13 cellular contexts compared by ENCODE assay signal in genomic region chr12:80580254-80580653, GRCh38.
DNase-seq lines count a peak whose midpoint lies in the region; ATAC-seq and TF ChIP-seq lines count a peak whose summit lies in the region.
"Had no signal": no experiment of that assay in that cellular context is flagged by ENCODE, and none has a peak within 500 bp of the region (broad histone marks: within the 10 kb centered on the region; RNA-seq: fewer than 3 reads in every experiment).

No MANE protein-coding gene starts in this region.

- no peaks in the 10 kb centered on the region for H3K9me3 ChIP-seq in hepatocyte (ENCODE audit: low read depth)
- H3K9me3 ChIP-seq: right lobe of liver had no signal

- H3K27ac ChIP-seq in ACC112 (ENCODE audit: low read depth, low read length) (peak overlapping the region; percentile 98), hepatocyte (peak overlapping the region; percentile 4)
- H3K27ac ChIP-seq: right lobe of liver, VCaP had no signal

- H4K20me1 ChIP-seq in hepatocyte (ENCODE audit: insufficient read depth, poor library complexity, severe bottlenecking), result no peaks in the 10 kb centered on the region

- in situ Hi-C loops in astrocyte of the cerebellum (cut with HindIII; ENCODE audit: low sequenced_read_pairs), result no loop called here

- no peak overlapping the region for H3K4me2 ChIP-seq in hepatocyte

- no peaks in the 10 kb centered on the region for H3K79me2 ChIP-seq in ACC112 (ENCODE audit: control insufficient read depth, insufficient read depth, low read length, unreplicated experiment)
- H3K79me2 ChIP-seq in hepatocyte, result no peaks in the 10 kb centered on the region

- no peaks in the 10 kb centered on the region for H3K36me3 Mint-ChIP-seq in activated CD4-positive, alpha-beta T cell treated with anti-CD3 and anti-CD28 coated beads, Interleukin-2, amount 10 ng/mL, durations not matched to agents 24 days and 14 days (ENCODE audit: low read depth)

- H3K27ac Mint-ChIP-seq in activated CD4-positive, alpha-beta T cell treated with anti-CD3 and anti-CD28 coated beads, Interleukin-2, amount 10 ng/mL, durations not matched to agents 24 days and 14 days, result no peak overlapping the region

- no peaks in the 10 kb centered on the region for H3K4me1 Mint-ChIP-seq in activated CD4-positive, alpha-beta T cell treated with anti-CD3 and anti-CD28 coated beads, Interleukin-2, amount 10 ng/mL, durations not matched to agents 24 days and 14 days

- peak overlapping the region; percentile 79 for H2AFZ ChIP-seq in ACC112 (ENCODE audit: low read length, unreplicated experiment)
- no peak overlapping the region for H2AFZ ChIP-seq in hepatocyte

- DNase-seq in HS-27A (ENCODE audit: low read depth) (peak; percentile 83), astrocyte of the cerebellum (ENCODE audit: low read depth) (peak; percentile 90), hepatocyte (ENCODE audit: low spot score) (no peak)
- no peak for DNase-seq in activated CD4-positive, alpha-beta T cell treated with anti-CD3 and anti-CD28 coated beads for 1 hour
- no peak for DNase-seq in activated CD4-positive, alpha-beta T cell treated with anti-CD3 and anti-CD28 coated beads, Interleukin-2, amount 10 ng/mL, durations not matched to agents 24 days and 14 days
- DNase-seq: AML-193, aorta, right lobe of liver, RPMI8226 had no signal

- ATAC-seq in HG02852 (IDR thresholded peaks at IDR 0.05; ENCODE audit: unreplicated experiment) (no peak), GM21576 (IDR thresholded peaks at IDR 0.05; ENCODE audit: unreplicated experiment) (no peak)
- ATAC-seq: right lobe of liver had no signal

- peak overlapping the region; percentile 58 for H3K4me3 ChIP-seq in ACC112 (ENCODE audit: low read depth, low read length)
- no peak overlapping the region for H3K4me3 ChIP-seq in astrocyte of the cerebellum (ENCODE audit: low read depth, low read length)
- no peak overlapping the region for H3K4me3 ChIP-seq in hepatocyte
- H3K4me3 ChIP-seq: right lobe of liver had no signal

- H3K9me2 ChIP-seq in hepatocyte (replicated peaks; ENCODE audit: insufficient read depth), result no peaks in the 10 kb centered on the region

- H3K36me3 ChIP-seq in ACC112 (ENCODE audit: insufficient read depth, low read length), result 0 out of 2 replicates have a peak, but pooled peaks cover 8% of the 10 kb centered on the region
- H3K36me3 ChIP-seq in hepatocyte (replicated peaks; ENCODE audit: insufficient read depth, low read depth), result no peaks in the 10 kb centered on the region
- H3K36me3 ChIP-seq: right lobe of liver had no signal

- peaks cover 28% of the 10 kb centered on the region for H3K4me1 ChIP-seq in ACC112 (ENCODE audit: control insufficient read depth, insufficient read depth, low read length, unreplicated experiment)
- no peaks in the 10 kb centered on the region for H3K4me1 ChIP-seq in hepatocyte (ENCODE audit: insufficient read depth)
- H3K4me1 ChIP-seq: right lobe of liver had no signal

- H3K4me3 Mint-ChIP-seq in activated CD4-positive, alpha-beta T cell treated with anti-CD3 and anti-CD28 coated beads, Interleukin-2, amount 10 ng/mL, durations not matched to agents 24 days and 14 days, result no peak overlapping the region

- TF ChIP-seq CTCF in astrocyte of the cerebellum (IDR thresholded peaks at IDR 0.05; ENCODE audit: low read depth, low read length, missing control alignments), result no peak
- TF ChIP-seq CTCF in hepatocyte (IDR thresholded peaks at IDR 0.05; ENCODE audit: poor library complexity), result no peak

- 68% methylated on average over 1 of the region's 1 CpG for WGBS in hepatocyte (ENCODE audit: low lambda C conversion rate, missing lambda C conversion rate)

- H3K9me3 Mint-ChIP-seq in activated CD4-positive, alpha-beta T cell treated with anti-CD3 and anti-CD28 coated beads, Interleukin-2, amount 10 ng/mL, durations not matched to agents 24 days and 14 days, result no peaks in the 10 kb centered on the region

- intact Hi-C loops in activated CD4-positive, alpha-beta T cell treated with anti-CD3 and anti-CD28 coated beads, Interleukin-2, amount 10 ng/mL, durations not matched to agents 24 days and 14 days (cut with micrococcal nuclease), result no loop called here

- H3K27me3 ChIP-seq in ACC112 (ENCODE audit: insufficient read depth, low read length), result no peaks in the 10 kb centered on the region
- no peaks in the 10 kb centered on the region for H3K27me3 ChIP-seq in hepatocyte
- H3K27me3 ChIP-seq: right lobe of liver had no signal

- H3K27me3 Mint-ChIP-seq in activated CD4-positive, alpha-beta T cell treated with anti-CD3 and anti-CD28 coated beads, Interleukin-2, amount 10 ng/mL, durations not matched to agents 24 days and 14 days, result no peaks in the 10 kb centered on the region

Comparison
In these comparisons a context has a peak if more than half of its experiments do, and no peak if none do; other contexts are left out.
1. DNase-seq: peak in HS-27A (single experiment) and astrocyte of the cerebellum (single experiment); none in hepatocyte (single experiment), activated CD4-positive, alpha-beta T cell treated with anti-CD3 and anti-CD28 coated beads for 1 hour (single experiment) and activated CD4-positive, alpha-beta T cell treated with anti-CD3 and anti-CD28 coated beads, Interleukin-2, amount 10 ng/mL, durations not matched to agents 24 days and 14 days (single experiment).